Comparison of ENCODE assay signal across 8 cellular contexts in genomic region chr13:44436589-44437337, GRCh38.
DNase-seq lines count a peak whose midpoint lies in the region; ATAC-seq and TF ChIP-seq lines count a peak whose summit lies in the region.

No MANE protein-coding gene starts in this region.

- H3K4me1 Mint-ChIP-seq in activated naive CD4-positive, alpha-beta T cell treated with anti-CD3 and anti-CD28 coated beads, Interleukin-2, amount 10 ng/mL, durations not matched to agents 7 days and 5 days: peaks cover 21% of the 10 kb centered on the region
- peaks cover 9 to 37% (median 27%) of the 10 kb centered on the region in 3 donors for H3K4me1 Mint-ChIP-seq in naive B cell

- no peaks in the 10 kb centered on the region; the same call in 1 of the 2 replicates for H3F3A ChIP-seq in Loucy (ENCODE audit: low read depth)

- no peak for TF ChIP-seq CTCF in Loucy (conservative IDR thresholded peaks at IDR 0.05; ENCODE audit: low read length)
- TF ChIP-seq CTCF in RWPE1 (conservative IDR thresholded peaks at IDR 0.05; ENCODE audit: low read depth): no peak
- no peak for TF ChIP-seq CTCF in fibroblast of villous mesenchyme (IDR thresholded peaks at IDR 0.05; ENCODE audit: insufficient read depth, low read depth, low read length)

- H3K27me3 ChIP-seq in Loucy (ENCODE audit: insufficient read depth, low read length, poor library complexity, severe bottlenecking) (no peaks in the 10 kb centered on the region), stomach smooth muscle (ENCODE audit: control insufficient read depth in 1 of 2, insufficient read depth in 2 of 2, low read length in 2 of 2) (no peaks in the 10 kb centered on the region)

- peaks cover 24% of the 10 kb centered on the region for H4K20me1 ChIP-seq in Loucy (ENCODE audit: insufficient read depth, low read length, poor library complexity, severe bottlenecking)

- H3K9me3 ChIP-seq in Loucy (ENCODE audit: insufficient read depth, low read depth, low read length) (no peaks in the 10 kb centered on the region), stomach smooth muscle (ENCODE audit: control insufficient read depth in 2 of 2, low read length in 2 of 2) (no peaks in the 10 kb centered on the region)

- H3K27ac ChIP-seq in RWPE1: peak overlapping the region; percentile 93
- H3K27ac ChIP-seq in stomach smooth muscle (ENCODE audit: low read length): peak overlapping the region; percentile 95

- peak overlapping the region; percentile 63; the same call in 1 of the 2 replicates for H2AFZ ChIP-seq in Loucy (ENCODE audit: low read length)

- H3K4me2 ChIP-seq in Loucy (ENCODE audit: low read depth, low read length, poor library complexity, severe bottlenecking): peak overlapping the region; percentile 82

- POLR2A ChIA-PET in RWPE1 (lab: Yijun Ruan, JAX; ENCODE audit: low non-redundant PET): interaction anchor here (0.5 to 1.2 kb wide), 11 partner anchors 8 to 536 kb away, joined by 3 to 11 read pairs (median 3); partner anchors contain the start of gene TSC22D1

- CTCF ChIA-PET in RWPE1 (lab: Yijun Ruan, JAX): interaction anchor here (0.6 to 1.9 kb wide), 8 partner anchors 14 to 528 kb away, joined by 3 to 11 read pairs (median 4); no protein-coding TSS in a partner anchor
- CTCF ChIA-PET in activated naive CD4-positive, alpha-beta T cell treated with anti-CD3 and anti-CD28 coated beads, Interleukin-2, amount 10 ng/mL, durations not matched to agents 7 days and 5 days (lab: Charles Lee): interaction anchor here (0.8 to 3.5 kb wide), 7 partner anchors 37 to 532 kb away, joined by 3 to 18 read pairs (median 11); no protein-coding TSS in a partner anchor

- H3K9ac ChIP-seq in Loucy (ENCODE audit: low read depth, low read length, poor library complexity, severe bottlenecking) (peak overlapping the region; percentile 98), stomach smooth muscle (ENCODE audit: low read length in 2 of 2) (peak overlapping the region; percentile 97 to 100)

- DNase-seq in DMS 273 (lab: John Stamatoyannopoulos, UW; ENCODE audit: unreplicated experiment) (peak; percentile 94), RWPE1 (ENCODE audit: low spot score) (peak; percentile 93), fibroblast of villous mesenchyme (ENCODE audit: low read depth) (peak; percentile 94), naive B cell (peak; percentile 39)
- peak; percentile 59 for DNase-seq in activated naive CD4-positive, alpha-beta T cell treated with anti-CD3 and anti-CD28 coated beads, Interleukin-2, amount 10 ng/mL, durations not matched to agents 7 days and 5 days

- H3K4me1 ChIP-seq in Loucy (ENCODE audit: insufficient read depth, low read length, poor library complexity, severe bottlenecking): peaks cover 35% of the 10 kb centered on the region
- H3K4me1 ChIP-seq in stomach smooth muscle (ENCODE audit: control insufficient read depth, insufficient read depth, low read length): peaks cover 25% of the 10 kb centered on the region

- peaks cover 50% of the 10 kb centered on the region for H3K27me3 Mint-ChIP-seq in activated naive CD4-positive, alpha-beta T cell treated with anti-CD3 and anti-CD28 coated beads, Interleukin-2, amount 10 ng/mL, durations not matched to agents 7 days and 5 days
- H3K27me3 Mint-ChIP-seq in naive B cell: peaks cover 0 to 9% (median 6%) of the 10 kb centered on the region in 3 donors

- peaks cover 44% of the 10 kb centered on the region for H3K79me2 ChIP-seq in Loucy (ENCODE audit: insufficient read depth, low read length)

- H3K4me3 ChIP-seq in Loucy (ENCODE audit: low read length, poor library complexity, severe bottlenecking) (peak overlapping the region; percentile 90), fibroblast of villous mesenchyme (ENCODE audit: low read depth, low read length) (peak overlapping the region; percentile 78), stomach smooth muscle (ENCODE audit: low read length in 2 of 2) (peak overlapping the region; percentile 98 to 99)

- H3K9me2 ChIP-seq in Loucy (replicated peaks; ENCODE audit: low read depth, low read length): no peaks in the 10 kb centered on the region

- H3K36me3 Mint-ChIP-seq in activated naive CD4-positive, alpha-beta T cell treated with anti-CD3 and anti-CD28 coated beads, Interleukin-2, amount 10 ng/mL, durations not matched to agents 7 days and 5 days: peaks cover 6% of the 10 kb centered on the region
- no peaks in the 10 kb centered on the region for H3K36me3 Mint-ChIP-seq in naive B cell

- H3K36me3 ChIP-seq in Loucy (ENCODE audit: insufficient read depth, low read length) (peaks cover 24% of the 10 kb centered on the region), stomach smooth muscle (ENCODE audit: control insufficient read depth in 2 of 2, insufficient read depth in 2 of 2, low read length in 2 of 2) (peaks cover 15 to 17% of the 10 kb centered on the region in 2 donors)

- ATAC-seq in naive B cell (ENCODE audit: low read depth in 2 of 2) (peak; percentile 28 to 32), GM21423 (IDR thresholded peaks at IDR 0.05; ENCODE audit: unreplicated experiment) (no peak)

- no peaks in the 10 kb centered on the region for H3K9me3 Mint-ChIP-seq in activated naive CD4-positive, alpha-beta T cell treated with anti-CD3 and anti-CD28 coated beads, Interleukin-2, amount 10 ng/mL, durations not matched to agents 7 days and 5 days
- no peaks in the 10 kb centered on the region for H3K9me3 Mint-ChIP-seq in naive B cell

- H3K4me3 Mint-ChIP-seq in activated naive CD4-positive, alpha-beta T cell treated with anti-CD3 and anti-CD28 coated beads, Interleukin-2, amount 10 ng/mL, durations not matched to agents 7 days and 5 days: peak overlapping the region; percentile 78
- peak overlapping the region; percentile 81 to 97 (median 94) for H3K4me3 Mint-ChIP-seq in naive B cell

- no peak overlapping the region for H3K27ac Mint-ChIP-seq in activated naive CD4-positive, alpha-beta T cell treated with anti-CD3 and anti-CD28 coated beads, Interleukin-2, amount 10 ng/mL, durations not matched to agents 7 days and 5 days
- H3K27ac Mint-ChIP-seq in naive B cell: peak overlapping the region; percentile 12 to 91 (median 86)

Comparison
In these comparisons a context has a peak if more than half of its experiments do, and no peak if none do; other contexts are left out.
1. DNase-seq: peak in every context shown above with its lines; median percentile 94 in DMS 273; 94 in fibroblast of villous mesenchyme; 93 in RWPE1; 59 in activated naive CD4-positive, alpha-beta T cell treated with anti-CD3 and anti-CD28 coated beads, Interleukin-2, amount 10 ng/mL, durations not matched to agents 7 days and 5 days; 39 in naive B cell.